Comparison of ENCODE assay signal across 17 cellular contexts in genomic region chr22:35766654-35767580, GRCh38. TPM values are rescaled to one million over a fixed set of nuclear protein-coding genes. Genes with fewer than 3 reads are reported as not detected.
DNase-seq lines count a peak whose midpoint lies in the region; ATAC-seq and TF ChIP-seq lines count a peak whose summit lies in the region.
"Had no signal": no experiment of that assay in that cellular context is flagged by ENCODE, and none has a peak within 500 bp of the region (broad histone marks: within the 10 kb centered on the region; RNA-seq: fewer than 3 reads in every experiment).

No MANE protein-coding gene starts in this region.

- peaks cover 7% of the 10 kb centered on the region for H3K4me1 Mint-ChIP-seq in progenitor cell of endocrine pancreas (ENCODE audit: low read depth)
- H3K4me1 Mint-ChIP-seq: activated CD4-positive, alpha-beta T cell treated with anti-CD3 and anti-CD28 coated beads for 36 hours had no signal

- H3K27ac Mint-ChIP-seq in progenitor cell of endocrine pancreas, result peak overlapping the region; percentile 43
- H3K27ac Mint-ChIP-seq: activated CD4-positive, alpha-beta T cell treated with anti-CD3 and anti-CD28 coated beads for 36 hours had no signal

- CTCF ChIA-PET in HEK293 (lab: Yijun Ruan, JAX), result interaction anchor here (0.6 to 1.6 kb wide), 4 partner anchors 12 to 893 kb away, joined by 3 to 7 read pairs (median 3); no protein-coding TSS in a partner anchor

- no peaks in the 10 kb centered on the region for H3K9me3 Mint-ChIP-seq in progenitor cell of endocrine pancreas (ENCODE audit: low read depth)

- peaks cover 6% of the 10 kb centered on the region for H3K36me3 Mint-ChIP-seq in progenitor cell of endocrine pancreas (ENCODE audit: insufficient read depth)

- no peak overlapping the region for H3K4me3 ChIP-seq in HEK293 (ENCODE audit: low read depth, low read length)
- peak overlapping the region in 1 of 10 donors; percentile 20 for H3K4me3 ChIP-seq in heart right ventricle

- DNase-seq in astrocyte of the hippocampus (ENCODE audit: low read depth, low spot score) (peak; percentile 17), heart right ventricle (no peak), progenitor cell of endocrine pancreas (ENCODE audit: low spot score, unreplicated experiment) (no peak), KBM-7 (no peak), OCI-M2 (lab: John Stamatoyannopoulos, UW; ENCODE audit: unreplicated experiment) (no peak), HuH-7.5 (ENCODE audit: low spot score) (no peak)
- DNase-seq: activated CD4-positive, alpha-beta T cell treated with anti-CD3 and anti-CD28 coated beads for 36 hours; activated effector memory CD4-positive, alpha-beta T cell treated with Interleukin-2 at 50 U/mL for 16 hours; cortex of kidney; NCI-H526; occipital lobe; stimulated activated CD4-positive, alpha-beta T cell treated with anti-CD3 and anti-CD28 coated beads, Interleukin-4, amount 100 ng/mL, for 4 hours had no signal

- peaks cover 0 to 3% of the 10 kb centered on the region in 2 experiments; a peak in 1 of 3 replicates for H3K36me3 ChIP-seq in HEK293 (ENCODE audit: control insufficient read depth in 2 of 2, insufficient read depth in 1 of 2, low read length in 2 of 2)
- H3K36me3 ChIP-seq in heart right ventricle, result peaks cover 0 to 25% (median 0%) of the 10 kb centered on the region in 9 donors

- POLR2A ChIA-PET in HEK293 (lab: Yijun Ruan, JAX), result no interaction called here

- ATAC-seq in heart right ventricle (peak in 7 of 8 donors; percentile 50 to 75 (median 71)), HG03095 (IDR thresholded peaks at IDR 0.05; ENCODE audit: unreplicated experiment) (no peak)
- ATAC-seq: activated CD4-positive, alpha-beta T cell treated with anti-CD3 and anti-CD28 coated beads for 36 hours had no signal

- TF ChIP-seq CTCF in HEK293 (tag by site-specific recombination; IDR thresholded peaks at IDR 0.05) (no peak), heart right ventricle (IDR thresholded peaks at IDR 0.05) (no peak), progenitor cell of endocrine pancreas (IDR thresholded peaks at IDR 0.05; ENCODE audit: unreplicated experiment) (no peak)

- H3K4me1 ChIP-seq in HEK293 (ENCODE audit: control insufficient read depth, insufficient read depth, low read length) (peaks cover 10% of the 10 kb centered on the region), heart right ventricle (peaks cover 0 to 31% (median 8%) of the 10 kb centered on the region in 9 donors)

- no peak overlapping the region for H3K27ac ChIP-seq in HEK293 (ENCODE audit: extremely low read depth, low read depth, low read length)
- H3K27ac ChIP-seq in heart right ventricle, result peak overlapping the region in 7 of 10 donors; percentile 0 to 46 (median 18)
- H3K27ac ChIP-seq: C4-2B had no signal

- WGBS in heart right ventricle, 2 donors, result 61 to 68% methylated on average over 10 of the region's 10 CpGs

- H3K9me3 ChIP-seq in HEK293 (ENCODE audit: control insufficient read depth, insufficient read depth, low read depth, low read length) (no peaks in the 10 kb centered on the region), heart right ventricle (no peaks in the 10 kb centered on the region)

- no peaks in the 10 kb centered on the region for H3K27me3 ChIP-seq in heart right ventricle

- no peak overlapping the region for H3K4me3 Mint-ChIP-seq in progenitor cell of endocrine pancreas (ENCODE audit: low read depth)
- H3K4me3 Mint-ChIP-seq: activated CD4-positive, alpha-beta T cell treated with anti-CD3 and anti-CD28 coated beads for 36 hours had no signal

- in situ Hi-C loops in KBM-7 (cut with MboI; ENCODE audit: low pct_unique_long_range_greater_than_20kb, low sequenced_read_pairs), result no loop called here

- no peaks in the 10 kb centered on the region for H3K27me3 Mint-ChIP-seq in progenitor cell of endocrine pancreas
- H3K27me3 Mint-ChIP-seq: activated CD4-positive, alpha-beta T cell treated with anti-CD3 and anti-CD28 coated beads for 36 hours had no signal

- intact Hi-C loops in heart right ventricle (cut with DNase I), result loop anchor here in 4 of 10 donors (5.0 to 10.0 kb wide), 3 partner anchors 70 to 155 kb away; no protein-coding TSS in a partner anchor

TF ChIP-seq in HEK293, 187 proteins besides CTCF, POLR2A, EP300 and RAD21:
- TF ChIP-seq SP2 (tag by site-specific recombination; IDR thresholded peaks at IDR 0.05), result no peak
- TF ChIP-seq EGR2 (tag by site-specific recombination; IDR thresholded peaks at IDR 0.05; ENCODE audit: low read depth), result no peak
- TF ChIP-seq ZNF510 (tag by site-specific recombination; IDR thresholded peaks at IDR 0.05; ENCODE audit: insufficient replicate concordance), result no peak
- no peak for TF ChIP-seq ZNF692 (tag by site-specific recombination; IDR thresholded peaks at IDR 0.05)
- TF ChIP-seq ZBTB17 (tag by site-specific recombination; IDR thresholded peaks at IDR 0.05), result 0 out of 2 replicates have a peak, but pooled peaks have one; percentile 36
- TF ChIP-seq ZNF514 (tag by site-specific recombination; IDR thresholded peaks at IDR 0.05), result no peak
- TF ChIP-seq PRDM1 (tag by site-specific recombination; IDR thresholded peaks at IDR 0.05), result peak; percentile 94

RNA-seq across cellular contexts. Expression of gene APOL5, which starts 49.2 kb away (rescaled TPM):
- total RNA-seq in heart right ventricle (not detected), progenitor cell of endocrine pancreas (not detected in 2 replicates)
- under 1 TPM in 1 of 2 donors, not detected in 1; 0.06 TPM for polyA plus RNA-seq in heart right ventricle
- total RNA-seq: activated CD4-positive, alpha-beta T cell treated with anti-CD3 and anti-CD28 coated beads for 36 hours; H4; occipital lobe; subcutaneous adipose tissue had no signal
